Comparison of ENCODE assay signal across 18 cellular contexts in the genomic region with DNA sequence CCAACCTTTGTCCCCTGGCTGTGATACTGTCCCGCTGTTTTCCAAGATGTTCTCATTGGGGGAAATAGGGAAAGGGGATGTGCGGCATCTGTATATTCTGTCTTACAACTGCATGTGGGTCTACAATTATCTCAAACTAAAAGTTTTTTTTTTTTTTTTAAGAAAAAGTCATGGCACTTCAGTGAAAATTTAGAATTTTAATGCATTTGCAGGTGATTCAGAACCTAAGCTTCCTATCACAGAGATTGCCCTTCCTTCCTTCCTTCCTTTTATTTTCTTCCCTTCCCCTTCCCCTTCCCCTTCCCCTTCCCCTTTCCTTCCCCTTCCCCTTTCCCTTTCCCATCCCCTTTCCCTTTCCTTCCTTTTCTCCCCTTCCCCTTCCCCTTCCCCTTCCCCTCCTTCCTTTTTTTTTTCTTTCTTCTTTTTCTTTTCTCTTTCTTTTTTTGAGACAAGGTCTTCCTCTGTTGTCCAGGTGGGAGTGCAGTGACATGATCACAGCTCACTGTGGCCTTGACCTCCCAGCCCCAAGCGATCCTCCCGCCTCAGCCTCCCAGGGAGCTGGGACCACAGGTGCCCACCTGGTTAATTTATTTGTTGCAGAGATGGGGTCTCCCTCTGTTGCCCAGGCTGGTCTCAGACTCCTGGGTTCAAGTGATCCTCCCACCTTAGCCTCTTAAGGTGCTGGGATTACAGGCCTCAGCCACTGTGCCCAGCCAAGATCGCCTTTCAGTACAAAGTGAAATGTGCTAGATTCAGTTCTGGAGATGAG. TPM values are rescaled to one million over a fixed set of nuclear protein-coding genes. Genes with fewer than 3 reads are reported as not detected.
DNase-seq lines count a peak whose midpoint lies in the region; ATAC-seq and TF ChIP-seq lines count a peak whose summit lies in the region.
"Had no signal": no experiment of that assay in that cellular context is flagged by ENCODE, and none has a peak within 500 bp of the region (broad histone marks: within the 10 kb centered on the region; RNA-seq: fewer than 3 reads in every experiment).

No MANE protein-coding gene starts in this region.

- H3K4me1 ChIP-seq in heart right ventricle = peaks cover 0 to 11% (median 0%) of the 10 kb centered on the region in 9 donors

- TF ChIP-seq CTCF in heart right ventricle (IDR thresholded peaks at IDR 0.05) = no peak
- TF ChIP-seq CTCF in coronary artery (IDR thresholded peaks at IDR 0.05) = no peak

- 73 to 81% methylated on average over 5 of the region's 5 CpGs for WGBS in heart right ventricle, 2 donors

- no peaks in the 10 kb centered on the region for H3K9me3 ChIP-seq in heart right ventricle

- DNase-seq in cardiac septum (ENCODE audit: low spot score) (peak; percentile 49), heart right ventricle (no peak), coronary artery (ENCODE audit: low spot score) (peak; percentile 59), posterior vena cava (ENCODE audit: low spot score) (peak; percentile 67), C1 segment of cervical spinal cord (lab: John Stamatoyannopoulos, UW) (no peak)
- DNase-seq in activated CD4-positive, CD25-positive, alpha-beta regulatory T cell treated with anti-CD3 and anti-CD28 coated beads, Interleukin-2, amount 50 U/mL, for 72 hours = no peak
- DNase-seq: CD4-positive, alpha-beta T cell; DMS153; DMS79 treated with DMSO at 0.1 percent for 48 hours; GF-D8; GOT3; H7; HFFc6; IMR-90 had no signal

- ATAC-seq in heart right ventricle (no peak), GM18520 (IDR thresholded peaks at IDR 0.05; ENCODE audit: unreplicated experiment) (no peak)
- ATAC-seq: HCT116 had no signal

- no peaks in the 10 kb centered on the region for H3K27me3 ChIP-seq in heart right ventricle

- intact Hi-C loops in cardiac septum (cut with DNase I) = no loop called here
- intact Hi-C loops in heart right ventricle (cut with DNase I) = no loop called here
- intact Hi-C loops in posterior vena cava (cut with DNase I) = no loop called here

- no peak overlapping the region for H3K27ac ChIP-seq in heart right ventricle
- no peak overlapping the region for H3K27ac ChIP-seq in coronary artery
- H3K27ac ChIP-seq: 22Rv1, HL-60 had no signal

- no peak overlapping the region for H3K4me3 ChIP-seq in heart right ventricle
- no peak overlapping the region for H3K4me3 ChIP-seq in coronary artery

- no peaks in the 10 kb centered on the region for H3K36me3 ChIP-seq in heart right ventricle

RNA-seq across cellular contexts. Expression of gene JAKMIP3, which starts 32.0 kb away (rescaled TPM):
- total RNA-seq in cardiac septum = 1.5 TPM
- total RNA-seq in heart right ventricle = 1 to 10 TPM; 1.0 to 2.5 (median 1.8) TPM
- polyA plus RNA-seq in heart right ventricle = 1 to 10 TPM in 1 of 2 donors, under 1 TPM in 1; 0.04 to 2.7 TPM
- under 1 TPM; 0.60 to 0.62 TPM for total RNA-seq in posterior vena cava

Comparison
In these comparisons a context has a peak if more than half of its experiments do, and no peak if none do; other contexts are left out.
1. DNase-seq: peak in cardiac septum (single experiment), coronary artery (single experiment) and posterior vena cava (single experiment); none in heart right ventricle (0 of 2), activated CD4-positive, CD25-positive, alpha-beta regulatory T cell treated with anti-CD3 and anti-CD28 coated beads, Interleukin-2, amount 50 U/mL, for 72 hours (single experiment) and C1 segment of cervical spinal cord (0 of 14).